8 cellular contexts compared by ENCODE assay signal in genomic region chrX:119482041-119482440, GRCh38. TPM values are rescaled to one million over a fixed set of nuclear protein-coding genes. Genes with fewer than 3 reads are reported as not detected.
DNase-seq lines count a peak whose midpoint lies in the region; ATAC-seq and TF ChIP-seq lines count a peak whose summit lies in the region.

No MANE protein-coding gene starts in this region.

- CTCF ChIA-PET in mammary epithelial cell (lab: Charles Lee; ENCODE audit: low non-redundant PET): no interaction called here

- TF ChIP-seq CTCF in AG10803 (conservative IDR thresholded peaks at IDR 0.05; ENCODE audit: low read length) (no peak), mammary epithelial cell (conservative IDR thresholded peaks at IDR 0.05 in 1 of 2, IDR thresholded peaks at IDR 0.05 in 1 of 2; ENCODE audit: extremely low read depth in 1 of 2, insufficient read depth in 1 of 2, low read depth in 1 of 2, low read length in 2 of 2) (no peak)

- H3K4me1 ChIP-seq in mammary epithelial cell (ENCODE audit: insufficient read depth, low read length): peaks cover 12% of the 10 kb centered on the region

- in situ Hi-C loops in mammary epithelial cell (cut with MboI; ENCODE audit: low sequenced_read_pairs in 2 of 2): no loop called here

- intact Hi-C loops in mammary epithelial cell (cut with micrococcal nuclease): loop anchor here (1.0 kb wide), 1 partner anchor 13 kb away; no protein-coding TSS in a partner anchor

- POLR2A ChIA-PET in naive thymus-derived CD8-positive, alpha-beta T cell (lab: Charles Lee): interaction anchor here (0.9 kb wide), 1 partner anchor 277 kb away, joined by 4 read pairs; the partner anchor contains the start of gene SOWAHD

- peak overlapping the region; percentile 87 for H2AFZ ChIP-seq in mammary epithelial cell (ENCODE audit: low read depth, low read length)

- no peaks in the 10 kb centered on the region for H3K79me2 ChIP-seq in mammary epithelial cell (ENCODE audit: insufficient read depth, low read length)

- H3K27ac Mint-ChIP-seq in naive thymus-derived CD8-positive, alpha-beta T cell: peak overlapping the region in 5 of 10 donors; percentile 58 to 89 (median 82)

- peak overlapping the region; percentile 53; the same call in 1 of the 2 replicates for H3K4me3 ChIP-seq in AG10803 (ENCODE audit: low read length)
- peak overlapping the region in 1 of 3 experiments; percentile 18 for H3K4me3 ChIP-seq in mammary epithelial cell (replicated peaks in 1 of 3; ENCODE audit: insufficient read depth in 1 of 3, low read depth in 2 of 3, low read length in 3 of 3)

- DNase-seq in AG10803 (ENCODE audit: low read depth) (no peak), mammary epithelial cell (no peak), kidney glomerular epithelial cell (lab: John Stamatoyannopoulos, UW) (no peak), NCI-H510A (lab: John Stamatoyannopoulos, UW) (no peak), AG08396 (ENCODE audit: low spot score) (no peak)
- no peak for DNase-seq in naive thymus-derived CD8-positive, alpha-beta T cell

- ATAC-seq in HG02642 (IDR thresholded peaks at IDR 0.05; ENCODE audit: poor library complexity, unreplicated experiment) (peak; percentile 11), HG03442 (IDR thresholded peaks at IDR 0.05; ENCODE audit: unreplicated experiment) (no peak)
- ATAC-seq in naive thymus-derived CD8-positive, alpha-beta T cell: no peak

- no peaks in the 10 kb centered on the region for H3K36me3 ChIP-seq in mammary epithelial cell (ENCODE audit: insufficient read depth, low read length)

- no peaks in the 10 kb centered on the region for H4K20me1 ChIP-seq in mammary epithelial cell (ENCODE audit: insufficient read depth, low read length)

- no peak overlapping the region for H3K27ac ChIP-seq in mammary epithelial cell (ENCODE audit: insufficient read depth, low read depth, low read length)

- H3K9me3 ChIP-seq in mammary epithelial cell (replicated peaks; ENCODE audit: insufficient read depth, low read length): no peaks in the 10 kb centered on the region

- H3K36me3 Mint-ChIP-seq in naive thymus-derived CD8-positive, alpha-beta T cell: no peaks in the 10 kb centered on the region

- no peaks in the 10 kb centered on the region for H3K9me3 Mint-ChIP-seq in naive thymus-derived CD8-positive, alpha-beta T cell

- H3K4me3 Mint-ChIP-seq in naive thymus-derived CD8-positive, alpha-beta T cell: peak overlapping the region in 9 of 10 donors; percentile 79 to 89 (median 84)

- WGBS in mammary epithelial cell (ENCODE audit: low coverage, missing lambda C conversion rate): 72% methylated on average over 9 of the region's 10 CpGs

- no peaks in the 10 kb centered on the region for H3K27me3 ChIP-seq in mammary epithelial cell (ENCODE audit: insufficient read depth, low read length)

- H3K4me2 ChIP-seq in mammary epithelial cell (ENCODE audit: insufficient read depth, low read depth, low read length): no peak overlapping the region

- BruUV-seq in mammary epithelial cell (replicated peaks; lab: Mats Ljungman, UMichigan): no TSS peak

- dilution Hi-C loops in mammary epithelial cell (cut with HindIII; ENCODE audit: low sequenced_read_pairs): no loop called here

- H3K27me3 Mint-ChIP-seq in naive thymus-derived CD8-positive, alpha-beta T cell: no peaks in the 10 kb centered on the region

- no peak overlapping the region for H3K9ac ChIP-seq in mammary epithelial cell (ENCODE audit: insufficient read depth, low read length)

- peaks cover 4 to 16% (median 10%) of the 10 kb centered on the region in 4 donors for H3K4me1 Mint-ChIP-seq in naive thymus-derived CD8-positive, alpha-beta T cell

RNA-seq across cellular contexts. Expression of gene SLC25A5, which starts 13.8 kb away (rescaled TPM):
- 100 to 1,000 TPM; 204 to 339 TPM for total RNA-seq in mammary epithelial cell
- polyA plus RNA-seq in mammary epithelial cell: 768 TPM
- polyA minus RNA-seq in mammary epithelial cell: 460 TPM
- total RNA-seq in naive thymus-derived CD8-positive, alpha-beta T cell: 100 to 1,000 TPM; 104 to 106 TPM
- 100 to 1,000 TPM; 258 to 271 (median 271) TPM for polyA plus RNA-seq in naive thymus-derived CD8-positive, alpha-beta T cell
